Comparison of ENCODE assay signal across 18 cellular contexts in the genomic region with DNA sequence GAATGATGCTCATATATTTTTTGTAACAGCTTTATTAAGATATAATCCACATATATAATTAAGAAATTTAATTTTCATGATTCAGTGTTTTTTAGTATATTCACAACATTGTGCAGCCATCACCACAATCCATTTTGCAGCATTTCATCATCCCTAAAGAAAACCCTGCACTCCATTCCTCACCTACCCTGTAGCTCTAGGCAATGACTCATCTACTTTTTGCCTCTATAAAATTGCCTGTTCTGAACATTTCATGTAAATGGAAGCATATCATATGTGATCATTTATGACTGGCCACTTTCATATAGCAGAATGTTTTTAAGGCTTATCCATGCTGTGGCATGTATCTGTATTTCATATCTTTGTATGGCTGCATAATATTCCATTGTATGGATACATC.
"Had no signal": no experiment of that assay in that cellular context is flagged by ENCODE, and none has a peak within 500 bp of the region (broad histone marks: within the 10 kb centered on the region; RNA-seq: fewer than 3 reads in every experiment).

No MANE protein-coding gene starts in this region.

- H3K4me1 Mint-ChIP-seq: natural killer cell, neural crest cell had no signal

- H3K36me3 ChIP-seq: esophagus squamous epithelium, ovary, right atrium auricular region, sigmoid colon, thyroid gland had no signal

- H3K9me3 Mint-ChIP-seq: natural killer cell, neural crest cell, type B pancreatic cell had no signal

- H3K4me3 Mint-ChIP-seq: natural killer cell, neural crest cell, type B pancreatic cell had no signal

- H3K27me3 ChIP-seq: dorsolateral prefrontal cortex, esophagus squamous epithelium, heart left ventricle, ovary, right atrium auricular region, sigmoid colon, thyroid gland had no signal

- H3K27me3 Mint-ChIP-seq: type B pancreatic cell had no signal

- H3K4me1 ChIP-seq: esophagus squamous epithelium, sigmoid colon had no signal

- H3K27ac ChIP-seq: dorsolateral prefrontal cortex, esophagus squamous epithelium, heart left ventricle, ovary, right atrium auricular region, sigmoid colon, skin epidermis, thyroid gland had no signal

- H3K27ac Mint-ChIP-seq: natural killer cell, type B pancreatic cell had no signal

- ATAC-seq: heart left ventricle, natural killer cell had no signal

- H3K9me3 ChIP-seq: esophagus squamous epithelium, heart left ventricle, ovary, right atrium auricular region, sigmoid colon, thyroid gland had no signal

- H3K4me3 ChIP-seq: dorsolateral prefrontal cortex, esophagus squamous epithelium, heart left ventricle, ovary, right atrium auricular region, sigmoid colon, skin epidermis, thyroid gland had no signal

- H3K36me3 Mint-ChIP-seq: natural killer cell, type B pancreatic cell had no signal

- DNase-seq: cortex of kidney; dorsolateral prefrontal cortex; effector CD8-positive, alpha-beta T cell; esophagus squamous epithelium; foreskin melanocyte; heart left ventricle; hippocampal formation; kidney glomerular epithelial cell; natural killer cell; ovary; sigmoid colon; stimulated activated CD4-positive, alpha-beta T cell treated with anti-CD3 and anti-CD28 coated beads, Interleukin-12 subunit alpha, Interleukin-12 subunit beta, amount 100 ng/mL, for 4 hours; stimulated activated naive CD4-positive, alpha-beta T cell treated with Interleukin-2 at 50 U/mL for 16 hours; thyroid gland had no signal
